Comparison of ENCODE assay signal across 16 cellular contexts in the genomic region with DNA sequence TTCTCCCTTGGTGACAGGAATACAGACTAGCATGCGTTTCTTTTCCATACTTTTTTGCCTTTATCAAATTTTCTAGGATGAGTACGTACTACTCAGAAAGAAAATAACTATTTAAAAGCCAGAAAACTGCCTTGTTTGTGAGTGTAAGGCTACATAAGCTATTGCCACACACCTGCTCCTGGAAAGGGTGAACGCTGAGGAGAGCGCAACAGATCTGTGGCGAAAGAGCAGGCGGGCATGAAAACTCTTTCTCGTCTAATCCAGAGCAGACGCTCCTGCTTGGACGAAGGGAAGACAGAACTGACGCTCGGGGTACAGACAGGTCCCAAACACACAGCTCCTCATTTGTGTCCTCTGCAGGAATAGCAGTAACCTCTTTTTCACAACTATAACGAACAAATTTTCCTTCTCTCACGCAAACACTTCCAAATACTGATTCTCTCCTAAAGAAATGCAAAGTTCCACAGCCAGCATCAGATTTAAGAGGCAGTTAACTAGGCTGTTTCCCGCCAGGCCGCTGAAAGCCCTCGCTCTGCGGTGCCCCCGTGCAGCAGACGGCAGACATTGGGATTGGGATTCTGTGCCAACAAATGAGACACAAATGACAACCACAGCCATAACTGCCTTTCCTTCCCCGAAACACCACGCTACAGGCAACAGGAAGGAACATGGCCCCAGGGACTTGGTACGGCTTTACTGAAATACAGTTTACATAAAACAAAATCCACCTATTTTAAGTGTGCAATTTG. TPM values are rescaled to one million over a fixed set of nuclear protein-coding genes. Genes with fewer than 3 reads are reported as not detected.
DNase-seq lines count a peak whose midpoint lies in the region; ATAC-seq, FAIRE-seq and TF ChIP-seq lines count a peak whose summit lies in the region.
"Had no signal": no experiment of that assay in that cellular context is flagged by ENCODE, and none has a peak within 500 bp of the region (broad histone marks: within the 10 kb centered on the region; RNA-seq: fewer than 3 reads in every experiment).

No MANE protein-coding gene starts in this region.

- H3K23ac ChIP-seq in trophoblast cell (ENCODE audit: low read length), result no peak overlapping the region

- no peak overlapping the region for H2AK5ac ChIP-seq in trophoblast cell (ENCODE audit: low read length)

- TF ChIP-seq CTCF in endothelial cell (IDR thresholded peaks at IDR 0.05; ENCODE audit: unreplicated experiment), result no peak

- H3K27me3 ChIP-seq in CD4-positive, CD25-positive, alpha-beta regulatory T cell (ENCODE audit: control insufficient read depth, insufficient read depth, low read length), result no peaks in the 10 kb centered on the region
- H3K27me3 ChIP-seq in trophoblast cell (ENCODE audit: insufficient read depth, low read length), result no peaks in the 10 kb centered on the region

- no peaks in the 10 kb centered on the region for H3K27me3 Mint-ChIP-seq in CD4-positive, CD25-positive, alpha-beta regulatory T cell
- H3K27me3 Mint-ChIP-seq in endothelial cell (ENCODE audit: unreplicated experiment), result peaks cover 2% of the 10 kb centered on the region
- H3K27me3 Mint-ChIP-seq: CD8-positive, alpha-beta memory T cell; IgD-negative memory B cell had no signal

- peak overlapping the region in 2 of 3 donors; percentile 25 to 67 for H3K27ac Mint-ChIP-seq in CD4-positive, CD25-positive, alpha-beta regulatory T cell
- H3K27ac Mint-ChIP-seq in endothelial cell (ENCODE audit: unreplicated experiment), result peak overlapping the region; percentile 18

- H2BK120ac ChIP-seq in trophoblast cell (ENCODE audit: insufficient read depth, low read length, poor library complexity), result no peak overlapping the region

- TF ChIP-seq POLR2A in GM12892 (IDR thresholded peaks at IDR 0.05; ENCODE audit: low read depth, low read length), result no peak

- peaks cover 31% of the 10 kb centered on the region for H3K79me2 ChIP-seq in trophoblast cell (ENCODE audit: control insufficient read depth, insufficient read depth, low read length, poor library complexity)

- H3K18ac ChIP-seq in trophoblast cell (ENCODE audit: low read length), result no peak overlapping the region

- H3K9ac ChIP-seq in trophoblast cell (ENCODE audit: low read length), result no peak overlapping the region

- H4K8ac ChIP-seq in trophoblast cell (ENCODE audit: low read depth, low read length), result no peak overlapping the region

- FAIRE-seq in GM12892 (lab: Jason Lieb, UNC), result no peak

- H3K4me3 Mint-ChIP-seq in CD4-positive, CD25-positive, alpha-beta regulatory T cell, result peak overlapping the region in 1 of 4 donors; percentile 51
- no peak overlapping the region for H3K4me3 Mint-ChIP-seq in endothelial cell (ENCODE audit: unreplicated experiment)
- H3K4me3 Mint-ChIP-seq: CD8-positive, alpha-beta memory T cell; IgD-negative memory B cell had no signal

- H3K4me1 ChIP-seq in CD4-positive, CD25-positive, alpha-beta regulatory T cell (ENCODE audit: control insufficient read depth, insufficient read depth, low read length, poor library complexity, severe bottlenecking), result no peaks in the 10 kb centered on the region
- peaks cover 5 to 8% of the 10 kb centered on the region in 2 experiments for H3K4me1 ChIP-seq in trophoblast cell (ENCODE audit: control insufficient read depth in 1 of 2, insufficient read depth in 2 of 2, low read length in 2 of 2)

- peaks cover 8% of the 10 kb centered on the region for H3K36me3 Mint-ChIP-seq in CD4-positive, CD25-positive, alpha-beta regulatory T cell
- no peaks in the 10 kb centered on the region for H3K36me3 Mint-ChIP-seq in endothelial cell (ENCODE audit: low read depth, unreplicated experiment)
- H3K36me3 Mint-ChIP-seq: IgD-negative memory B cell had no signal

- no peak overlapping the region for H4K12ac ChIP-seq in trophoblast cell (ENCODE audit: low read depth, low read length)

- no peak overlapping the region for H3K14ac ChIP-seq in trophoblast cell (ENCODE audit: low read length)

- no peak overlapping the region for H3K4me2 ChIP-seq in trophoblast cell (ENCODE audit: low read length)

- no peak overlapping the region for H2BK12ac ChIP-seq in trophoblast cell (ENCODE audit: low read length)

- H2BK5ac ChIP-seq in trophoblast cell (ENCODE audit: low read depth, low read length, poor library complexity), result no peak overlapping the region

- no peak overlapping the region for H3K4me3 ChIP-seq in CD4-positive, CD25-positive, alpha-beta regulatory T cell (ENCODE audit: low read depth, low read length)
- H3K4me3 ChIP-seq in trophoblast cell (ENCODE audit: low read depth, low read length), result no peak overlapping the region

- peaks cover 19 to 57% (median 29%) of the 10 kb centered on the region in 4 donors for H3K4me1 Mint-ChIP-seq in CD4-positive, CD25-positive, alpha-beta regulatory T cell
- H3K4me1 Mint-ChIP-seq in endothelial cell (ENCODE audit: unreplicated experiment), result peaks cover 19% of the 10 kb centered on the region

- peaks cover 3% of the 10 kb centered on the region for H3K36me3 ChIP-seq in CD4-positive, CD25-positive, alpha-beta regulatory T cell (ENCODE audit: control insufficient read depth, insufficient read depth, low read length)
- peaks cover 10 to 15% of the 10 kb centered on the region in 2 experiments for H3K36me3 ChIP-seq in trophoblast cell (ENCODE audit: control insufficient read depth in 1 of 2, insufficient read depth in 2 of 2, low read length in 2 of 2)

- DNase-seq in CD4-positive, CD25-positive, alpha-beta regulatory T cell, result no peak
- peak; percentile 14 for DNase-seq in MV-4-11 (lab: John Stamatoyannopoulos, UW)
- no peak for DNase-seq in endothelial cell (ENCODE audit: low spot score)
- DNase-seq in trophoblast cell, result no peak
- no peak for DNase-seq in NCI-H2171 (lab: John Stamatoyannopoulos, UW)
- no peak for DNase-seq in stimulated activated CD4-positive, alpha-beta T cell treated with anti-CD3 and anti-CD28 coated beads, Interleukin-4, amount 100 ng/mL, for 1 hour
- no peak for DNase-seq in GM12892 (ENCODE audit: insufficient read length)
- DNase-seq: ACHN, NCI-H1048, NCI-H2107, NCI-H446 treated with DMSO at 0.1 percent for 48 hours, NCI-H774, Right ventricle myocardium superior had no signal

- H3K4ac ChIP-seq in trophoblast cell (ENCODE audit: low read depth, low read length), result peak overlapping the region; percentile 49

- H2AFZ ChIP-seq in trophoblast cell (ENCODE audit: insufficient read depth, low read length, poor library complexity), result no peak overlapping the region

- H3K9me3 ChIP-seq in CD4-positive, CD25-positive, alpha-beta regulatory T cell (ENCODE audit: control insufficient read depth in 2 of 2, low read length in 2 of 2), result no peaks in the 10 kb centered on the region
- H3K9me3 ChIP-seq in trophoblast cell (ENCODE audit: insufficient read depth, low read depth, low read length), result no peaks in the 10 kb centered on the region

- ATAC-seq in CD4-positive, CD25-positive, alpha-beta regulatory T cell (ENCODE audit: low read depth in 2 of 2), result no peak
- ATAC-seq: Panc1 had no signal

- WGBS in trophoblast cell (ENCODE audit: extremely low coverage, insufficient coverage, insufficient read length), result 100% methylated on average over 2 of the region's 22 CpGs

- H3K27ac ChIP-seq in CD4-positive, CD25-positive, alpha-beta regulatory T cell (ENCODE audit: insufficient read depth, low read length, poor library complexity, severe bottlenecking), result no peak overlapping the region
- no peak overlapping the region for H3K27ac ChIP-seq in trophoblast cell (ENCODE audit: low read depth, low read length)

- peaks cover 3% of the 10 kb centered on the region for H3K79me1 ChIP-seq in trophoblast cell (ENCODE audit: low read length)

- H3K9me3 Mint-ChIP-seq in CD4-positive, CD25-positive, alpha-beta regulatory T cell, result no peaks in the 10 kb centered on the region
- H3K9me3 Mint-ChIP-seq in endothelial cell (ENCODE audit: unreplicated experiment), result no peaks in the 10 kb centered on the region
- H3K9me3 Mint-ChIP-seq: CD8-positive, alpha-beta memory T cell; IgD-negative memory B cell had no signal

- H4K91ac ChIP-seq in trophoblast cell (ENCODE audit: low read depth, low read length), result no peak overlapping the region

RNA-seq across cellular contexts. Expression of a gene that starts 20.0 kb away (rescaled TPM):
- 20.4 TPM for total RNA-seq in CD4-positive, CD25-positive, alpha-beta regulatory T cell
- polyA plus RNA-seq in CD4-positive, CD25-positive, alpha-beta regulatory T cell, result 1 to 10 TPM in 1 of 4 donors, under 1 TPM in 3; 0.76 to 2.6 (median 0.87) TPM
- total RNA-seq in endothelial cell (ENCODE audit: unreplicated experiment), result 14.2 TPM
- 49.8 TPM in 2 replicates for polyA plus RNA-seq in trophoblast cell (2013)
- polyA plus RNA-seq in GM12892 (2012; ENCODE audit: missing spikeins), result 7.8 TPM
